10 cellular contexts compared by ENCODE assay signal in the genomic region with DNA sequence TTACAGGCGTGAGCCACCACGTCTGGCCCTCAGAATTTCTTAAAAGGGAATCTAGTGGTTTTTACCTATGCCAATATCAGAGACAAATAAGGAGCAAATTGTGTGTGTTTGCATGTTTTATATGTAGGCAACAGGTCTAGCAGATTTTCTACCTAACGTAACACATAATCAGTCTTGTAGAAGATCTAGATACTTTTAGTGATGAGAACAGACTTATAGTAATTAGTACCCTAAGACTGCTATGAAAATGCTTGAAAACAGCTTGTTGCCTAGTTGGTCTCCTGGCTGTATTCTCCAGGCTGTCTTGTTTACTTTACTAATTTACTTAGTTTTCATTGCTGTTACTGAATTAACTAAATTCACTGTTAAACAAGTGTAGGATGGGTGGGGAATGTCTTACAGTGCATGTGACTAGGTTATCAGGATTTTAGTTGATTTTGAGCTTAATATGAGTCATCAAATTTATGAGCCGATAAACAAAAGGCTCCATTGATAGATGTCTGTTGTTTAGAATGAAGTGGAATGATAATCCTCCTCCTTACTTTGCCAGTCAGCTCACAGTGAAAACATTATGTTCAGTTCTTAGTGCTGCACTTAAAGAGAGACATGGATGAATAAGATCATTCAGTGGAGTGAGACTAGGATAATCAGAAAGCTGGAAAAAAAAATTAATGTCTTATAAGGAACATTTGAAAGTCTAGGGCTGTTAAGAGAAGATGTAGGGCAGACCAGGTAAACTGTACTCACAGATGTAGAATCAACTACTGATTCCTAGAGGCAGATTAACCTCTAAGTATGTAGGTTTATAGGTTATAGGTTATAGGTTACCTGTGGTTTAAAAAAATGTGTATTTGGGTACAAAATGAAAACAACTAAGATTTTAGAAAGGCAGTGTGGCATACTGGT. TPM values are rescaled to one million over a fixed set of nuclear protein-coding genes. Genes with fewer than 3 reads are reported as not detected.
DNase-seq lines count a peak whose midpoint lies in the region; ATAC-seq and TF ChIP-seq lines count a peak whose summit lies in the region.
"Had no signal": no experiment of that assay in that cellular context is flagged by ENCODE, and none has a peak within 500 bp of the region (broad histone marks: within the 10 kb centered on the region; RNA-seq: fewer than 3 reads in every experiment).

No MANE protein-coding gene starts in this region.

- POLR2A ChIA-PET in SK-N-SH (lab: Yijun Ruan, JAX), result no interaction called here
- POLR2A ChIA-PET in WTC11 (lab: Charles Lee), result no interaction called here

- peaks cover 39% of the 10 kb centered on the region for H3K79me2 ChIP-seq in SK-N-SH (ENCODE audit: insufficient read depth)

- no peaks in the 10 kb centered on the region for H3K27me3 Mint-ChIP-seq in HFFc6 (ENCODE audit: insufficient read depth)
- H3K27me3 Mint-ChIP-seq in stimulated activated naive B cell treated with anti-CD40 and anti-IgM and Interleukin-4, amounts not matched to agents 10 μg/mL and 1 μg/mL and 100 μg/mL, for 72 hours, result no peaks in the 10 kb centered on the region
- H3K27me3 Mint-ChIP-seq in immature natural killer cell (ENCODE audit: low read depth in 3 of 3), result peaks cover 0 to 2% (median 0%) of the 10 kb centered on the region in 3 donors
- no peaks in the 10 kb centered on the region for H3K27me3 Mint-ChIP-seq in activated naive CD4-positive, alpha-beta T cell treated with anti-CD3 and anti-CD28 coated beads, Interleukin-2, amount 10 ng/mL, durations not matched to agents 7 days and 5 days
- H3K27me3 Mint-ChIP-seq in WTC11 (ENCODE audit: low read depth), result no peaks in the 10 kb centered on the region
- H3K27me3 Mint-ChIP-seq: activated B cell treated with CpG ODN at 0.5 μM for 24 hours had no signal

- no peaks in the 10 kb centered on the region for H3K27me3 ChIP-seq in SK-N-SH (ENCODE audit: insufficient read depth)

- no peaks in the 10 kb centered on the region for H4K20me1 ChIP-seq in SK-N-SH (ENCODE audit: insufficient read depth)

- no peak overlapping the region for H2AFZ ChIP-seq in SK-N-SH (ENCODE audit: low read depth)

- no peaks in the 10 kb centered on the region for H3K9me3 ChIP-seq in SK-N-SH

- H3K4me1 Mint-ChIP-seq in HFFc6 (ENCODE audit: low read depth) (peaks cover 35% of the 10 kb centered on the region), immature natural killer cell (peaks cover 8 to 40% of the 10 kb centered on the region in 2 donors), WTC11 (0 out of 2 replicates have a peak, but pooled peaks cover 4% of the 10 kb centered on the region)
- H3K4me1 Mint-ChIP-seq in stimulated activated naive B cell treated with anti-CD40 and anti-IgM and Interleukin-4, amounts not matched to agents 10 μg/mL and 1 μg/mL and 100 μg/mL, for 72 hours, result peaks cover 24 to 32% of the 10 kb centered on the region in 2 donors
- H3K4me1 Mint-ChIP-seq in activated naive CD4-positive, alpha-beta T cell treated with anti-CD3 and anti-CD28 coated beads, Interleukin-2, amount 10 ng/mL, durations not matched to agents 7 days and 5 days, result no peaks in the 10 kb centered on the region

- TF ChIP-seq EP300 in SK-N-SH (IDR thresholded peaks at IDR 0.05; ENCODE audit: borderline replicate concordance in 1 of 2, low read depth in 1 of 2, low read length in 1 of 2), result no peak

- no peak for TF ChIP-seq RAD21 in SK-N-SH (IDR thresholded peaks at IDR 0.05; ENCODE audit: low read length)

- WGBS in SK-N-SH (ENCODE audit: low lambda C conversion rate), result 78% methylated on average over 4 of the region's 4 CpGs

- ATAC-seq in stimulated activated naive B cell treated with anti-CD40 and anti-IgM and Interleukin-4, amounts not matched to agents 10 μg/mL and 1 μg/mL and 100 μg/mL, for 72 hours (replicated peaks), result no peak
- ATAC-seq in WTC11, result no peak
- ATAC-seq: activated naive CD4-positive, alpha-beta T cell treated with anti-CD3 and anti-CD28 coated beads, Interleukin-2, amount 50 U/mL, for 72 hours had no signal

- H3K27ac Mint-ChIP-seq in HFFc6 (peak overlapping the region; percentile 49), immature natural killer cell (peak overlapping the region in 1 of 6 donors; percentile 2), WTC11 (no peak overlapping the region)
- peak overlapping the region; percentile 6 for H3K27ac Mint-ChIP-seq in stimulated activated naive B cell treated with anti-CD40 and anti-IgM and Interleukin-4, amounts not matched to agents 10 μg/mL and 1 μg/mL and 100 μg/mL, for 72 hours
- H3K27ac Mint-ChIP-seq in activated naive CD4-positive, alpha-beta T cell treated with anti-CD3 and anti-CD28 coated beads, Interleukin-2, amount 10 ng/mL, durations not matched to agents 7 days and 5 days, result no peak overlapping the region
- H3K27ac Mint-ChIP-seq: activated B cell treated with CpG ODN at 0.5 μM for 24 hours; activated naive CD4-positive, alpha-beta T cell treated with anti-CD3 and anti-CD28 coated beads, Interleukin-2, amount 50 U/mL, for 72 hours had no signal

- no peaks in the 10 kb centered on the region for H3K9me3 Mint-ChIP-seq in HFFc6
- no peaks in the 10 kb centered on the region for H3K9me3 Mint-ChIP-seq in stimulated activated naive B cell treated with anti-CD40 and anti-IgM and Interleukin-4, amounts not matched to agents 10 μg/mL and 1 μg/mL and 100 μg/mL, for 72 hours
- no peaks in the 10 kb centered on the region for H3K9me3 Mint-ChIP-seq in immature natural killer cell
- H3K9me3 Mint-ChIP-seq in activated naive CD4-positive, alpha-beta T cell treated with anti-CD3 and anti-CD28 coated beads, Interleukin-2, amount 10 ng/mL, durations not matched to agents 7 days and 5 days, result no peaks in the 10 kb centered on the region
- H3K9me3 Mint-ChIP-seq in WTC11, result no peaks in the 10 kb centered on the region
- H3K9me3 Mint-ChIP-seq: activated B cell treated with CpG ODN at 0.5 μM for 24 hours; activated naive CD4-positive, alpha-beta T cell treated with anti-CD3 and anti-CD28 coated beads, Interleukin-2, amount 50 U/mL, for 72 hours had no signal

- H3K9me2 ChIP-seq in SK-N-SH, result no peaks in the 10 kb centered on the region

- H3K36me3 ChIP-seq in SK-N-SH (replicated peaks in 1 of 2; ENCODE audit: control insufficient read depth in 1 of 2, insufficient read depth in 2 of 2, low read length in 1 of 2), result peaks cover 6 to 10% of the 10 kb centered on the region in 2 experiments

- H3K36me3 Mint-ChIP-seq in HFFc6 (ENCODE audit: low read depth) (peaks cover 24% of the 10 kb centered on the region), immature natural killer cell (peaks cover 6 to 12% (median 10%) of the 10 kb centered on the region in 3 donors), WTC11 (peaks cover 12% of the 10 kb centered on the region)
- H3K36me3 Mint-ChIP-seq in stimulated activated naive B cell treated with anti-CD40 and anti-IgM and Interleukin-4, amounts not matched to agents 10 μg/mL and 1 μg/mL and 100 μg/mL, for 72 hours, result peaks cover 31 to 55% of the 10 kb centered on the region in 2 donors
- peaks cover 17% of the 10 kb centered on the region for H3K36me3 Mint-ChIP-seq in activated naive CD4-positive, alpha-beta T cell treated with anti-CD3 and anti-CD28 coated beads, Interleukin-2, amount 10 ng/mL, durations not matched to agents 7 days and 5 days

- TF ChIP-seq CTCF in HFFc6 (IDR thresholded peaks at IDR 0.05), result no peak
- TF ChIP-seq CTCF in SK-N-SH (IDR thresholded peaks at IDR 0.05), result no peak
- TF ChIP-seq CTCF in WTC11 (IDR thresholded peaks at IDR 0.05), result no peak

- CTCF ChIA-PET in SK-N-SH (lab: Yijun Ruan, JAX), result interaction anchor here (0.6 to 1.2 kb wide), 3 partner anchors 95 to 139 kb away, joined by 3 read pairs; no protein-coding TSS in a partner anchor
- CTCF ChIA-PET in activated naive CD4-positive, alpha-beta T cell treated with anti-CD3 and anti-CD28 coated beads, Interleukin-2, amount 10 ng/mL, durations not matched to agents 7 days and 5 days (lab: Charles Lee), result no interaction called here
- CTCF ChIA-PET in WTC11 (lab: Charles Lee), result interaction anchor here (1.4 kb wide), 1 partner anchor 96 kb away, joined by 3 read pairs; no protein-coding TSS in a partner anchor

- H3K4me2 ChIP-seq in SK-N-SH, result no peak overlapping the region; the same call in 1 of the 2 replicates

- peaks cover 0 to 17% of the 10 kb centered on the region in 2 experiments; a peak in 2 of 4 replicates for H3K4me1 ChIP-seq in SK-N-SH (ENCODE audit: control insufficient read depth in 1 of 2, insufficient read depth in 2 of 2, low read depth in 1 of 2, low read length in 1 of 2)

- H3K4me3 Mint-ChIP-seq in HFFc6 (no peak overlapping the region; the same call in 1 of the 2 replicates), immature natural killer cell (no peak overlapping the region), WTC11 (no peak overlapping the region)
- H3K4me3 Mint-ChIP-seq in stimulated activated naive B cell treated with anti-CD40 and anti-IgM and Interleukin-4, amounts not matched to agents 10 μg/mL and 1 μg/mL and 100 μg/mL, for 72 hours, result no peak overlapping the region
- no peak overlapping the region for H3K4me3 Mint-ChIP-seq in activated naive CD4-positive, alpha-beta T cell treated with anti-CD3 and anti-CD28 coated beads, Interleukin-2, amount 10 ng/mL, durations not matched to agents 7 days and 5 days
- H3K4me3 Mint-ChIP-seq: activated B cell treated with CpG ODN at 0.5 μM for 24 hours had no signal

- peak overlapping the region in 1 of 2 experiments; percentile 52; a peak in 2 of 4 replicates for H3K27ac ChIP-seq in SK-N-SH (ENCODE audit: low read depth in 2 of 2, low read length in 1 of 2)

- DNase-seq in HFFc6, result no peak
- DNase-seq in SK-N-SH, result no peak
- peak; percentile 95 for DNase-seq in foreskin melanocyte
- no peak for DNase-seq in stimulated activated naive B cell treated with anti-CD40 and anti-IgM and Interleukin-4, amounts not matched to agents 10 μg/mL and 1 μg/mL and 100 μg/mL, for 72 hours
- no peak for DNase-seq in stimulated activated CD4-positive, alpha-beta T cell treated with anti-CD3 and anti-CD28 coated beads, Interleukin-4, amount 100 ng/mL, for 24 hours
- DNase-seq in immature natural killer cell, result no peak
- DNase-seq in activated naive CD4-positive, alpha-beta T cell treated with anti-CD3 and anti-CD28 coated beads, Interleukin-2, amount 10 ng/mL, durations not matched to agents 7 days and 5 days, result no peak
- no peak for DNase-seq in WTC11 (ENCODE audit: low spot score)
- DNase-seq: activated B cell treated with CpG ODN at 0.5 μM for 24 hours had no signal

- no peak overlapping the region for H3K9ac ChIP-seq in SK-N-SH

- H3K4me3 ChIP-seq in SK-N-SH (ENCODE audit: low read depth in 2 of 2, low read length in 1 of 2), result no peak overlapping the region

- H3F3A ChIP-seq in SK-N-SH (replicated peaks; ENCODE audit: insufficient read depth), result no peaks in the 10 kb centered on the region

RNA-seq across cellular contexts. Expression of a gene that starts 22.4 kb away (rescaled TPM):
- 10 to 100 TPM; 22.9 to 31.5 (median 24.7) TPM for total RNA-seq in HFFc6 (2021; fragmentation: NEBNext Ultra II Directional; extraction: Animal tissue kit (Norgen Biotek cat#: 25700))
- polyA plus RNA-seq in SK-N-SH (2012; rRNA removed), result 24.2 and 30.3 TPM in 2 replicates
- 33.5 and 51.5 TPM in 2 replicates for polyA plus RNA-seq in SK-N-SH (2012; cell fraction: cytosol; rRNA removed)
- 9.6 and 19.5 TPM in 2 replicates for polyA plus RNA-seq in SK-N-SH (2012; cell fraction: nucleus; rRNA removed)
- 1 to 10 TPM; 4.5 to 9.4 (median 9.3) TPM for polyA plus RNA-seq in immature natural killer cell
- 27.5 to 33.8 TPM (median 29.7 TPM) in 3 replicates for total RNA-seq in WTC11 (2021)

RNA-seq across cellular contexts. Expression of a gene that starts 58.2 kb away (rescaled TPM):
- total RNA-seq in HFFc6 (2021; fragmentation: NEBNext Ultra II Directional; extraction: Animal tissue kit (Norgen Biotek cat#: 25700)), result 1 to 10 TPM in 4 of 6 experiments, under 1 TPM in 2; 0.73 to 4.5 (median 1.1) TPM
- 0.56 and 1.3 TPM in 2 replicates for polyA plus RNA-seq in SK-N-SH (2012; rRNA removed)
- polyA plus RNA-seq in SK-N-SH (2012; cell fraction: cytosol; rRNA removed), result 1.2 and 1.7 TPM in 2 replicates
- 1.2 and 1.4 TPM in 2 replicates for polyA plus RNA-seq in SK-N-SH (2012; cell fraction: nucleus; rRNA removed)
- under 1 TPM in 1 of 3 donors, not detected in 2; 0.20 TPM for polyA plus RNA-seq in immature natural killer cell
- not detected in 3 replicates for total RNA-seq in WTC11 (2021)
- total RNA-seq: activated B cell treated with CpG ODN at 0.5 μM for 24 hours; activated naive CD4-positive, alpha-beta T cell treated with anti-CD3 and anti-CD28 coated beads, Interleukin-2, amount 50 U/mL, for 72 hours had no signal

Comparison
In these comparisons a context has a peak if more than half of its experiments do, and no peak if none do; other contexts are left out.
1. H3K27ac Mint-ChIP-seq: peak in HFFc6 (single experiment) and stimulated activated naive B cell treated with anti-CD40 and anti-IgM and Interleukin-4, amounts not matched to agents 10 μg/mL and 1 μg/mL and 100 μg/mL, for 72 hours (single experiment); none in activated naive CD4-positive, alpha-beta T cell treated with anti-CD3 and anti-CD28 coated beads, Interleukin-2, amount 10 ng/mL, durations not matched to agents 7 days and 5 days (single experiment) and WTC11 (single experiment).